In genomic region chr7:102410918-102411317, GRCh38 we compare ENCODE assay signal across 23 cellular contexts. TPM values are rescaled to one million over a fixed set of nuclear protein-coding genes. Genes with fewer than 3 reads are reported as not detected.
A peak's percentile ranks its signal among the peaks of the same experiment; 100 is the strongest.
DNase-seq lines count a peak whose midpoint lies in the region; ATAC-seq and TF ChIP-seq lines count a peak whose summit lies in the region.
"Had no signal": no experiment of that assay in that cellular context is flagged by ENCODE, and none has a peak within 500 bp of the region (broad histone marks: within the 10 kb centered on the region; RNA-seq: fewer than 3 reads in every experiment).

No MANE protein-coding gene starts in this region.

- no peak overlapping the region for H3K4me3 Mint-ChIP-seq in CD8-positive, alpha-beta T cell
- H3K4me3 Mint-ChIP-seq in T-cell (no peak overlapping the region), immature natural killer cell (no peak overlapping the region)
- H3K4me3 Mint-ChIP-seq: GM23338, IgD-negative memory B cell had no signal

- no peak for ATAC-seq in Right ventricle myocardium superior (ENCODE audit: poor library complexity)
- no peak for ATAC-seq in CD8-positive, alpha-beta T cell
- no peak for ATAC-seq in T-cell (replicated peaks in 1 of 4)
- no peak for ATAC-seq in aorta (ENCODE audit: low FRiP score)
- no peak for ATAC-seq in HG03039 (IDR thresholded peaks at IDR 0.05; ENCODE audit: unreplicated experiment)
- ATAC-seq: GM23338 had no signal

- no peaks in the 10 kb centered on the region for H3K27me3 Mint-ChIP-seq in CD8-positive, alpha-beta T cell (ENCODE audit: low read depth)
- H3K27me3 Mint-ChIP-seq in T-cell (no peaks in the 10 kb centered on the region), immature natural killer cell (ENCODE audit: low read depth in 3 of 3) (peaks cover 4 to 11% (median 5%) of the 10 kb centered on the region in 3 donors)

- WGBS in aorta, 2 donors, result 98 to 99% methylated on average over 5 of the region's 5 CpGs

- H3K36me3 ChIP-seq in CD8-positive, alpha-beta T cell (ENCODE audit: insufficient read depth, low read length), result peaks cover 33% of the 10 kb centered on the region
- H3K36me3 ChIP-seq in aorta (ENCODE audit: control insufficient read depth in 1 of 2, insufficient read depth in 2 of 2, low read length in 1 of 2), result peaks cover 2 to 21% of the 10 kb centered on the region in 2 donors

- no peak overlapping the region for H3K4me3 ChIP-seq in CD8-positive, alpha-beta T cell (ENCODE audit: low read depth, low read length)
- no peak overlapping the region for H3K4me3 ChIP-seq in aorta (ENCODE audit: low read length in 2 of 2)
- H3K4me3 ChIP-seq: BLaER1, GM23338, HAP-1, Peyer's patch, SJSA1 had no signal

- no peaks in the 10 kb centered on the region for H3K9me3 ChIP-seq in CD8-positive, alpha-beta T cell (ENCODE audit: low read length)
- peaks cover 2% of the 10 kb centered on the region for H3K9me3 ChIP-seq in aorta (ENCODE audit: control insufficient read depth, low read length)
- H3K9me3 ChIP-seq: HAP-1, Peyer's patch, SJSA1 had no signal

- no peaks in the 10 kb centered on the region for H3K9me3 Mint-ChIP-seq in CD8-positive, alpha-beta T cell
- H3K9me3 Mint-ChIP-seq in T-cell (no peaks in the 10 kb centered on the region), immature natural killer cell (no peaks in the 10 kb centered on the region)
- H3K9me3 Mint-ChIP-seq: IgD-negative memory B cell had no signal

- peaks cover 23% of the 10 kb centered on the region for H3K4me1 Mint-ChIP-seq in CD8-positive, alpha-beta T cell (ENCODE audit: low read depth)
- H3K4me1 Mint-ChIP-seq in T-cell, result peaks cover 15 to 40% (median 24%) of the 10 kb centered on the region in 3 donors
- H3K4me1 Mint-ChIP-seq in immature natural killer cell, result peaks cover 32 to 51% of the 10 kb centered on the region in 2 donors
- H3K4me1 Mint-ChIP-seq: GM23338 had no signal

- intact Hi-C loops in Right ventricle myocardium superior (cut with DNase I) (no loop called here), cardiac septum (cut with DNase I) (loop anchor here (5.0 kb wide), 1 partner anchor 56 kb away; no protein-coding TSS in a partner anchor), aorta (cut with DNase I) (no loop called here)
- intact Hi-C loops in CD8-positive, alpha-beta T cell (cut with DNase I, micrococcal nuclease), result no loop called here

- DNase-seq in Right ventricle myocardium superior, result peak; percentile 5
- DNase-seq in cardiac septum (ENCODE audit: low spot score), result no peak
- DNase-seq in CD8-positive, alpha-beta T cell, result no peak
- no peak for DNase-seq in T-cell
- no peak for DNase-seq in immature natural killer cell
- no peak for DNase-seq in aorta
- DNase-seq in NCI-H524 (lab: John Stamatoyannopoulos, UW), result no peak
- DNase-seq: Kasumi-1, NCI-H1694, NCI-H2081, NCI-H2171, NCI-H345, NCI-H524 treated with DMSO at 0.1 percent for 48 hours, Peyer's patch had no signal

- H3K27me3 ChIP-seq in CD8-positive, alpha-beta T cell (ENCODE audit: insufficient read depth, low read length), result no peaks in the 10 kb centered on the region
- no peaks in the 10 kb centered on the region for H3K27me3 ChIP-seq in aorta (ENCODE audit: control insufficient read depth in 1 of 2, insufficient read depth in 2 of 2, low read length in 1 of 2)
- H3K27me3 ChIP-seq: BLaER1, Peyer's patch, SJSA1 had no signal

- peak overlapping the region; percentile 60 for H3K27ac Mint-ChIP-seq in CD8-positive, alpha-beta T cell
- H3K27ac Mint-ChIP-seq in T-cell, result peak overlapping the region; percentile 69 to 75
- peak overlapping the region in 5 of 6 donors; percentile 7 to 77 (median 61) for H3K27ac Mint-ChIP-seq in immature natural killer cell
- H3K27ac Mint-ChIP-seq: GM23338 had no signal

- TF ChIP-seq CTCF in CD8-positive, alpha-beta T cell (IDR thresholded peaks at IDR 0.05), result no peak

- no peak overlapping the region for H3K27ac ChIP-seq in CD8-positive, alpha-beta T cell (ENCODE audit: low read depth, low read length)
- no peak overlapping the region for H3K27ac ChIP-seq in aorta (ENCODE audit: low read depth in 1 of 2, low read length in 2 of 2)
- H3K27ac ChIP-seq: BLaER1, Peyer's patch, SJSA1 had no signal

- H3K36me3 Mint-ChIP-seq in CD8-positive, alpha-beta T cell, result peaks cover 61% of the 10 kb centered on the region
- H3K36me3 Mint-ChIP-seq in T-cell (peaks cover 47% of the 10 kb centered on the region), immature natural killer cell (peaks cover 19 to 41% (median 20%) of the 10 kb centered on the region in 3 donors)

- POLR2A ChIA-PET in CD8-positive, alpha-beta T cell (lab: Charles Lee), result interaction anchor here (1.9 kb wide), 1 partner anchor 15 kb away, joined by 6 read pairs; no protein-coding TSS in a partner anchor
- POLR2A ChIA-PET in T-cell (lab: Charles Lee), result no interaction called here

- peaks cover 21% of the 10 kb centered on the region for H3K4me1 ChIP-seq in CD8-positive, alpha-beta T cell (ENCODE audit: insufficient read depth, low read length)
- no peaks in the 10 kb centered on the region for H3K4me1 ChIP-seq in aorta (ENCODE audit: control insufficient read depth in 1 of 2, insufficient read depth in 2 of 2, low read length in 2 of 2)
- H3K4me1 ChIP-seq: HAP-1, SJSA1 had no signal

- CTCF ChIA-PET in CD8-positive, alpha-beta T cell (lab: Charles Lee), result interaction anchor here (0.6 to 6.7 kb wide), 5 partner anchors 27 to 55 kb away, joined by 3 to 65 read pairs (median 8); partner anchors contain the start of genes ALKBH4 and LRWD1
- CTCF ChIA-PET in T-cell (lab: Charles Lee), result interaction anchor here in 1 of 2 donors (0.8 kb wide), 1 partner anchor 15 kb away, joined by 5 read pairs; no protein-coding TSS in a partner anchor

RNA-seq across cellular contexts. Expression of gene PRKRIP1, which starts 14.8 kb away (rescaled TPM):
- total RNA-seq in Right ventricle myocardium superior (9.8 TPM), cardiac septum (15.4 TPM), T-cell (10 to 100 TPM; 37.1 to 56.2 (median 48.3) TPM), aorta (10 to 100 TPM; 19.0 to 26.0 TPM)
- total RNA-seq in CD8-positive, alpha-beta T cell, result 10 to 100 TPM; 51.1 to 57.2 TPM
- polyA plus RNA-seq in immature natural killer cell (10 to 100 TPM; 13.2 to 20.2 (median 17.2) TPM), aorta (10 to 100 TPM; 14.9 to 66.5 TPM)

RNA-seq across cellular contexts. Expression of gene ORAI2, which starts 22.5 kb away (rescaled TPM):
- 4.3 TPM for total RNA-seq in Right ventricle myocardium superior
- total RNA-seq in cardiac septum, result 6.8 TPM
- total RNA-seq in CD8-positive, alpha-beta T cell, result 10 to 100 TPM; 20.4 to 25.5 TPM
- 10 to 100 TPM; 23.0 to 47.5 (median 37.8) TPM for total RNA-seq in T-cell
- polyA plus RNA-seq in immature natural killer cell, result 100 to 1,000 TPM in 1 of 3 donors, 10 to 100 TPM in 2; 73.5 to 125 (median 80.6) TPM
- 10 to 100 TPM; 17.8 to 25.5 TPM for total RNA-seq in aorta
- polyA plus RNA-seq in aorta, result 1 to 10 TPM; 3.1 to 7.4 TPM

RNA-seq across cellular contexts. Expression of gene ALKBH4, which starts 53.7 kb away (rescaled TPM):
- 5.3 TPM for total RNA-seq in Right ventricle myocardium superior
- 6.5 TPM for total RNA-seq in cardiac septum
- 1 to 10 TPM; 4.4 to 5.2 TPM for total RNA-seq in CD8-positive, alpha-beta T cell
- 10 to 100 TPM in 3 of 5 donors, 1 to 10 TPM in 2; 5.6 to 13.5 (median 12.2) TPM for total RNA-seq in T-cell
- polyA plus RNA-seq in immature natural killer cell, result 10 to 100 TPM; 16.2 to 25.8 (median 18.5) TPM
- 1 to 10 TPM; 6.1 to 8.7 TPM for total RNA-seq in aorta
- 10 to 100 TPM in 1 of 2 donors, 1 to 10 TPM in 1; 9.1 to 10.2 TPM for polyA plus RNA-seq in aorta

RNA-seq across cellular contexts. Expression of gene LRWD1, which starts 53.9 kb away (rescaled TPM):
- total RNA-seq in Right ventricle myocardium superior, result 9.7 TPM
- 9.9 TPM for total RNA-seq in cardiac septum
- 10 to 100 TPM; 14.9 to 19.1 TPM for total RNA-seq in CD8-positive, alpha-beta T cell
- total RNA-seq in T-cell, result 10 to 100 TPM; 14.0 to 29.0 (median 23.9) TPM
- polyA plus RNA-seq in immature natural killer cell, result 10 to 100 TPM; 13.5 to 22.8 (median 21.5) TPM
- 1 to 10 TPM; 8.6 to 9.4 TPM for total RNA-seq in aorta
- 10 to 100 TPM; 13.4 to 16.5 TPM for polyA plus RNA-seq in aorta

RNA-seq across cellular contexts. Expression of gene SPDYE6, which starts 54.7 kb away (rescaled TPM):
- total RNA-seq in Right ventricle myocardium superior, result not detected
- not detected for total RNA-seq in cardiac septum
- total RNA-seq in CD8-positive, alpha-beta T cell, result not detected
- total RNA-seq in T-cell, result not detected
- under 1 TPM in 1 of 3 donors, not detected in 2; 0.97 TPM for polyA plus RNA-seq in immature natural killer cell
- not detected for total RNA-seq in aorta
- under 1 TPM in 1 of 2 donors, not detected in 1; 0.31 TPM for polyA plus RNA-seq in aorta
- total RNA-seq: Daoy, GM23338, MCF 10A, OCI-LY7, Peyer's patch, SJSA1 had no signal
- polyA plus RNA-seq: GM23338 had no signal
